Comparison of ENCODE assay signal across 18 cellular contexts in the genomic region with DNA sequence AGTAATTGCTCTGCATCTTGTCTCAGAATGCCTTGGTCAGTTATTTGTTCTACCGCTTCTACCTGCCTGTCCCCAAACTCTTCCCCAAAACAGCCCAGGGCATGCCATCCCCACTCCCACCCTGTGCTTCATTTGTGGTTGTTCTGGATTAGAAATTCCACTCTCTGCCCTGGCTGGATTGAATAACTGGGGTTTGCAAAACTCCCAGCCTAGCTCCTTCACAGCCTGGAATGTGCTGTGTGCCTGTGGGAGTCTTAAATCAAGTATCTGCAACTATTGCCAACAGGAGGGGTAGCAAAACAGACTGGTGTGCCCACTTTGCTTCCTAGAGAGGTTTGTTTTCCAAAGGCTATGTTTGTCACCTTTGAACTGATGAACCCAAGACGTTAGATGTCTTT. TPM values are rescaled to one million over a fixed set of nuclear protein-coding genes. Genes with fewer than 3 reads are reported as not detected.
DNase-seq lines count a peak whose midpoint lies in the region; ATAC-seq and TF ChIP-seq lines count a peak whose summit lies in the region.
"Had no signal": no experiment of that assay in that cellular context is flagged by ENCODE, and none has a peak within 500 bp of the region (broad histone marks: within the 10 kb centered on the region; RNA-seq: fewer than 3 reads in every experiment).

No MANE protein-coding gene starts in this region.

- H3K27me3 ChIP-seq in BLaER1 treated with 17β-estradiol and CSF1 and Interleukin-3, amounts not matched to agents 10 nM and 100 nM: no peaks in the 10 kb centered on the region
- H3K27me3 ChIP-seq in ascending aorta (no peaks in the 10 kb centered on the region), lower lobe of right lung (ENCODE audit: low read depth) (no peaks in the 10 kb centered on the region), smooth muscle cell (ENCODE audit: low read depth) (no peaks in the 10 kb centered on the region)
- no peaks in the 10 kb centered on the region for H3K27me3 ChIP-seq in CD4-positive, alpha-beta memory T cell (ENCODE audit: insufficient read depth, low read length)

- H3K4me2 ChIP-seq in BLaER1 treated with 17β-estradiol and CSF1 and Interleukin-3, amounts not matched to agents 10 nM and 100 nM: peak overlapping the region in 6 of 11 experiments; percentile 42 to 82 (median 76); a peak in 12 of 22 replicates
- H3K4me2 ChIP-seq in smooth muscle cell: peak overlapping the region; percentile 60

- peaks cover 57 to 99% (median 88%) of the 10 kb centered on the region in 10 experiments for H3K4me1 ChIP-seq in BLaER1 treated with 17β-estradiol and CSF1 and Interleukin-3, amounts not matched to agents 10 nM and 100 nM
- peaks cover 19 to 26% of the 10 kb centered on the region in 2 donors for H3K4me1 ChIP-seq in ascending aorta
- peaks cover 58% of the 10 kb centered on the region for H3K4me1 ChIP-seq in lower lobe of right lung
- H3K4me1 ChIP-seq in smooth muscle cell (ENCODE audit: low read depth): peaks cover 37% of the 10 kb centered on the region
- H3K4me1 ChIP-seq in CD4-positive, alpha-beta memory T cell (ENCODE audit: insufficient read depth, low read length): no peaks in the 10 kb centered on the region

- H3K36me3 Mint-ChIP-seq in activated CD4-positive, alpha-beta memory T cell treated with anti-CD3 and anti-CD28 coated beads for 36 hours: no peaks in the 10 kb centered on the region
- H3K36me3 Mint-ChIP-seq in CD4-positive, alpha-beta memory T cell: peaks cover 0 to 9% of the 10 kb centered on the region in 2 donors

- H3K9me3 Mint-ChIP-seq in activated CD4-positive, alpha-beta memory T cell treated with anti-CD3 and anti-CD28 coated beads for 36 hours: no peaks in the 10 kb centered on the region
- no peaks in the 10 kb centered on the region for H3K9me3 Mint-ChIP-seq in CD4-positive, alpha-beta memory T cell
- H3K9me3 Mint-ChIP-seq: activated naive CD8-positive, alpha-beta T cell treated with anti-CD3 and anti-CD28 coated beads, Interleukin-2, amount 50 U/mL, for 24 hours; neural crest cell had no signal

- no peaks in the 10 kb centered on the region for H3K9me3 ChIP-seq in BLaER1 treated with 17β-estradiol and CSF1 and Interleukin-3, amounts not matched to agents 10 nM and 100 nM (replicated peaks in 1 of 11)
- H3K9me3 ChIP-seq in ascending aorta (no peaks in the 10 kb centered on the region), lower lobe of right lung (no peaks in the 10 kb centered on the region), smooth muscle cell (replicated peaks; ENCODE audit: low read depth) (no peaks in the 10 kb centered on the region)
- H3K9me3 ChIP-seq in CD4-positive, alpha-beta memory T cell (ENCODE audit: control insufficient read depth in 1 of 2, low read length in 2 of 2): no peaks in the 10 kb centered on the region
- H3K9me3 ChIP-seq: thoracic aorta had no signal

- H3K27ac ChIP-seq in BLaER1 treated with 17β-estradiol and CSF1 and Interleukin-3, amounts not matched to agents 10 nM and 100 nM: no peak overlapping the region; a peak in 1 of 22 replicates
- H3K27ac ChIP-seq in ascending aorta: peak overlapping the region; percentile 14 to 53
- peak overlapping the region; percentile 68 for H3K27ac ChIP-seq in lower lobe of right lung
- H3K27ac ChIP-seq in smooth muscle cell (ENCODE audit: low read depth): peak overlapping the region; percentile 97
- H3K27ac ChIP-seq in CD4-positive, alpha-beta memory T cell (ENCODE audit: low read depth, low read length): no peak overlapping the region

- no peaks in the 10 kb centered on the region for H3K4me1 Mint-ChIP-seq in activated CD4-positive, alpha-beta memory T cell treated with anti-CD3 and anti-CD28 coated beads for 36 hours (ENCODE audit: low read depth)
- peaks cover 0 to 4% (median 2%) of the 10 kb centered on the region in 4 donors for H3K4me1 Mint-ChIP-seq in CD4-positive, alpha-beta memory T cell
- H3K4me1 Mint-ChIP-seq: activated naive CD8-positive, alpha-beta T cell treated with anti-CD3 and anti-CD28 coated beads, Interleukin-2, amount 50 U/mL, for 24 hours had no signal

- peaks cover 44% of the 10 kb centered on the region for H3F3A ChIP-seq in smooth muscle cell (ENCODE audit: low read depth)

- TF ChIP-seq CTCF in ascending aorta (IDR thresholded peaks at IDR 0.05): no peak
- TF ChIP-seq CTCF in lower lobe of right lung (IDR thresholded peaks at IDR 0.05): no peak
- TF ChIP-seq CTCF in smooth muscle cell (IDR thresholded peaks at IDR 0.05; ENCODE audit: borderline replicate concordance, insufficient read depth, poor library complexity, severe bottlenecking): no peak

- no peak overlapping the region for H3K27ac Mint-ChIP-seq in activated CD4-positive, alpha-beta memory T cell treated with anti-CD3 and anti-CD28 coated beads for 36 hours
- H3K27ac Mint-ChIP-seq in CD4-positive, alpha-beta memory T cell: no peak overlapping the region
- H3K27ac Mint-ChIP-seq: activated naive CD8-positive, alpha-beta T cell treated with anti-CD3 and anti-CD28 coated beads, Interleukin-2, amount 50 U/mL, for 24 hours had no signal

- ATAC-seq in lower lobe of right lung (no peak), HG03354 (IDR thresholded peaks at IDR 0.05; ENCODE audit: poor library complexity, severe bottlenecking, unreplicated experiment) (no peak)
- ATAC-seq: activated naive CD8-positive, alpha-beta T cell treated with anti-CD3 and anti-CD28 coated beads, Interleukin-2, amount 50 U/mL, for 24 hours had no signal

- no peaks in the 10 kb centered on the region for H3K27me3 Mint-ChIP-seq in activated CD4-positive, alpha-beta memory T cell treated with anti-CD3 and anti-CD28 coated beads for 36 hours
- no peaks in the 10 kb centered on the region for H3K27me3 Mint-ChIP-seq in CD4-positive, alpha-beta memory T cell

- H3K4me3 ChIP-seq in BLaER1 treated with 17β-estradiol and CSF1 and Interleukin-3, amounts not matched to agents 10 nM and 100 nM: no peak overlapping the region
- H3K4me3 ChIP-seq in ascending aorta (no peak overlapping the region), lower lobe of right lung (no peak overlapping the region), smooth muscle cell (no peak overlapping the region)
- H3K4me3 ChIP-seq in CD4-positive, alpha-beta memory T cell (ENCODE audit: low read length in 2 of 2): no peak overlapping the region
- H3K4me3 ChIP-seq: thoracic aorta had no signal

- 28% methylated on average over 2 of the region's 2 CpGs for WGBS in smooth muscle cell (ENCODE audit: low lambda C conversion rate)

- POLR2A ChIA-PET in activated CD4-positive, alpha-beta memory T cell treated with anti-CD3 and anti-CD28 coated beads for 36 hours (lab: Charles Lee): no interaction called here
- POLR2A ChIA-PET in CD4-positive, alpha-beta memory T cell (lab: Charles Lee; ENCODE audit: partially characterized antibody): no interaction called here

- intact Hi-C loops in ascending aorta (cut with DNase I): no loop called here
- intact Hi-C loops in lower lobe of right lung (cut with DNase I): no loop called here
- intact Hi-C loops in activated CD4-positive, alpha-beta memory T cell treated with anti-CD3 and anti-CD28 coated beads for 36 hours (cut with micrococcal nuclease): no loop called here
- intact Hi-C loops in CD4-positive, alpha-beta memory T cell (cut with micrococcal nuclease): no loop called here

- peaks cover 25% of the 10 kb centered on the region for H3K79me2 ChIP-seq in smooth muscle cell (ENCODE audit: low read depth)

- H3K9ac ChIP-seq in BLaER1 treated with 17β-estradiol and CSF1 and Interleukin-3, amounts not matched to agents 10 nM and 100 nM: no peak overlapping the region
- peak overlapping the region; percentile 38 for H3K9ac ChIP-seq in smooth muscle cell (ENCODE audit: low read depth)

- no peak for DNase-seq in ascending aorta (ENCODE audit: low spot score in 2 of 2)
- DNase-seq in lower lobe of right lung: no peak
- no peak for DNase-seq in smooth muscle cell (lab: John Stamatoyannopoulos, UW; ENCODE audit: unreplicated experiment)
- no peak for DNase-seq in activated CD4-positive, alpha-beta memory T cell treated with anti-CD3 and anti-CD28 coated beads for 36 hours
- DNase-seq in D341Med (ENCODE audit: low spot score): no peak
- no peak for DNase-seq in CD4-positive, alpha-beta memory T cell
- DNase-seq: activated CD4-positive, CD25-positive, alpha-beta regulatory T cell treated with anti-CD3 and anti-CD28 coated beads, Interleukin-2, amount 50 U/mL, for 72 hours; activated naive CD8-positive, alpha-beta T cell treated with anti-CD3 and anti-CD28 coated beads, Interleukin-2, amount 50 U/mL, for 24 hours; AML-193; cortex of kidney; foreskin melanocyte; OCI-M1; stimulated activated CD4-positive, alpha-beta T cell treated with anti-CD3 and anti-CD28 coated beads, Interleukin-12 subunit alpha, Interleukin-12 subunit beta, amount 100 ng/mL, for 4 hours; T-helper 1 cell had no signal

- no peaks in the 10 kb centered on the region for H4K20me1 ChIP-seq in BLaER1 treated with 17β-estradiol and CSF1 and Interleukin-3, amounts not matched to agents 10 nM and 100 nM
- H4K20me1 ChIP-seq in smooth muscle cell (ENCODE audit: low read depth): no peaks in the 10 kb centered on the region

- H3K36me3 ChIP-seq in BLaER1 treated with 17β-estradiol and CSF1 and Interleukin-3, amounts not matched to agents 10 nM and 100 nM: peaks cover 0 to 10% (median 0%) of the 10 kb centered on the region in 11 experiments; a peak in 1 of 22 replicates
- H3K36me3 ChIP-seq in ascending aorta (no peaks in the 10 kb centered on the region), lower lobe of right lung (no peaks in the 10 kb centered on the region), smooth muscle cell (ENCODE audit: low read depth) (no peaks in the 10 kb centered on the region)
- H3K36me3 ChIP-seq in CD4-positive, alpha-beta memory T cell (ENCODE audit: insufficient read depth, low read length): no peaks in the 10 kb centered on the region
- H3K36me3 ChIP-seq: thoracic aorta had no signal

- CTCF ChIA-PET in activated CD4-positive, alpha-beta memory T cell treated with anti-CD3 and anti-CD28 coated beads for 36 hours (lab: Charles Lee): no interaction called here
- CTCF ChIA-PET in CD4-positive, alpha-beta memory T cell (lab: Charles Lee; ENCODE audit: partially characterized antibody): no interaction called here

- no peak overlapping the region for H2AFZ ChIP-seq in smooth muscle cell (ENCODE audit: low read depth)

- no peak overlapping the region for H3K4me3 Mint-ChIP-seq in activated CD4-positive, alpha-beta memory T cell treated with anti-CD3 and anti-CD28 coated beads for 36 hours
- H3K4me3 Mint-ChIP-seq in CD4-positive, alpha-beta memory T cell: no peak overlapping the region
- H3K4me3 Mint-ChIP-seq: activated naive CD8-positive, alpha-beta T cell treated with anti-CD3 and anti-CD28 coated beads, Interleukin-2, amount 50 U/mL, for 24 hours; neural crest cell had no signal

RNA-seq across cellular contexts. Expression of a gene that starts 24.2 kb away (rescaled TPM):
- 31.9 TPM for total RNA-seq in ascending aorta
- total RNA-seq in lower lobe of right lung: 46.1 TPM
- total RNA-seq in smooth muscle cell: 113 and 145 TPM in 2 replicates
- 144 and 249 TPM in 2 replicates for polyA plus RNA-seq in smooth muscle cell
- total RNA-seq in activated CD4-positive, alpha-beta memory T cell treated with anti-CD3 and anti-CD28 coated beads for 36 hours: 1 to 10 TPM; 2.5 to 3.1 TPM
- total RNA-seq in CD4-positive, alpha-beta memory T cell: 1 to 10 TPM; 2.4 to 2.8 TPM
- polyA plus RNA-seq in CD4-positive, alpha-beta memory T cell: 10 to 100 TPM; 15.9 to 18.1 TPM

RNA-seq across cellular contexts. Expression of a gene that starts 58.7 kb away (rescaled TPM):
- not detected for total RNA-seq in ascending aorta
- 1.2 TPM for total RNA-seq in lower lobe of right lung
- total RNA-seq in smooth muscle cell: not detected in 2 replicates
- polyA plus RNA-seq in smooth muscle cell: 0.13 and 0.43 TPM in 2 replicates
- total RNA-seq in activated CD4-positive, alpha-beta memory T cell treated with anti-CD3 and anti-CD28 coated beads for 36 hours: not detected
- under 1 TPM in 1 of 2 experiments, not detected in 1; 0.19 TPM for total RNA-seq in CD4-positive, alpha-beta memory T cell
- polyA plus RNA-seq in CD4-positive, alpha-beta memory T cell: under 1 TPM in 1 of 2 donors, not detected in 1; 0.17 TPM
- total RNA-seq: neural crest cell had no signal

Comparison
In these comparisons a context has a peak if more than half of its experiments do, and no peak if none do; other contexts are left out.
1. H3K27ac ChIP-seq: peak in ascending aorta (2 of 2), lower lobe of right lung (single experiment) and smooth muscle cell (single experiment); none in BLaER1 treated with 17β-estradiol and CSF1 and Interleukin-3, amounts not matched to agents 10 nM and 100 nM (0 of 11) and CD4-positive, alpha-beta memory T cell (single experiment).